In genomic region chr20:38343107-38343797, GRCh38 we compare ENCODE assay signal across 12 cellular contexts. TPM values are rescaled to one million over a fixed set of nuclear protein-coding genes. Genes with fewer than 3 reads are reported as not detected.
A peak's percentile ranks its signal among the peaks of the same experiment; 100 is the strongest.
DNase-seq lines count a peak whose midpoint lies in the region; ATAC-seq and TF ChIP-seq lines count a peak whose summit lies in the region.
"Had no signal": no experiment of that assay in that cellular context is flagged by ENCODE, and none has a peak within 500 bp of the region (broad histone marks: within the 10 kb centered on the region; RNA-seq: fewer than 3 reads in every experiment).

No MANE protein-coding gene starts in this region.

- H3K27ac ChIP-seq in HUES64 (ENCODE audit: low read depth, low read length) (peak overlapping the region; percentile 87; the same call in 1 of the 2 replicates), lung (ENCODE audit: low read depth in 1 of 2, low read length in 1 of 2) (peak overlapping the region in 1 of 2 donors; percentile 28), thyroid gland (no peak overlapping the region)

- WGBS in HUES64: 90% methylated on average over 19 of the region's 19 CpGs
- WGBS in lung, 2 donors: 60 to 69% methylated on average over 19 of the region's 19 CpGs
- 79 to 82% methylated on average over 19 of the region's 19 CpGs for WGBS in thyroid gland, 2 donors

- ATAC-seq in lung (ENCODE audit: insufficient read depth, low FRiP score) (no peak), HG03469 (IDR thresholded peaks at IDR 0.05; ENCODE audit: unreplicated experiment) (no peak)

- intact Hi-C loops in thyroid gland (cut with DNase I): no loop called here

- H3K9me3 ChIP-seq in HUES64 (ENCODE audit: insufficient read depth, low read depth, low read length) (no peaks in the 10 kb centered on the region; the same call in 1 of the 2 replicates), lung (ENCODE audit: control insufficient read depth in 2 of 2, insufficient read depth in 1 of 2, low read length in 1 of 2) (no peaks in the 10 kb centered on the region), thyroid gland (no peaks in the 10 kb centered on the region)

- H3K27me3 ChIP-seq in HUES64 (ENCODE audit: insufficient read depth, low read length) (no peaks in the 10 kb centered on the region), lung (ENCODE audit: control insufficient read depth, insufficient read depth) (no peaks in the 10 kb centered on the region), thyroid gland (no peaks in the 10 kb centered on the region)

- in situ Hi-C loops in G401 (cut with HindIII; ENCODE audit: low sequenced_read_pairs): no loop called here

- peak; percentile 61 to 74 for DNase-seq in cardiac fibroblast (ENCODE audit: low read depth in 2 of 2)
- peak; percentile 43 for DNase-seq in lung (ENCODE audit: low spot score)
- peak; percentile 8 to 21 for DNase-seq in thyroid gland
- DNase-seq in GM19240 (ENCODE audit: insufficient read length, low spot score): no peak
- no peak for DNase-seq in G401 (ENCODE audit: low spot score)
- DNase-seq: DMS79; NK-92 treated with Interleukin-12 subunit alpha and Interleukin-12 subunit beta, amount 100 ng/mL, for 24 hours had no signal

- TF ChIP-seq POLR2A in thyroid gland (IDR thresholded peaks at IDR 0.05): no peak

- H3K4me1 ChIP-seq in HUES64 (ENCODE audit: insufficient read depth, low read length): peaks cover 29% of the 10 kb centered on the region
- no peaks in the 10 kb centered on the region for H3K4me1 ChIP-seq in lung (ENCODE audit: control insufficient read depth in 2 of 2, insufficient read depth in 2 of 2, low read length in 2 of 2)
- no peaks in the 10 kb centered on the region for H3K4me1 ChIP-seq in thyroid gland

- no peak overlapping the region for H3K9ac ChIP-seq in HUES64 (ENCODE audit: low read depth, low read length)

- H3K36me3 ChIP-seq in HUES64 (ENCODE audit: insufficient read depth, low read length) (no peaks in the 10 kb centered on the region), lung (ENCODE audit: control insufficient read depth in 2 of 2, insufficient read depth in 2 of 2, low read length in 2 of 2) (no peaks in the 10 kb centered on the region), thyroid gland (no peaks in the 10 kb centered on the region)

- H3K4me3 ChIP-seq in HUES64 (ENCODE audit: low read length): no peak overlapping the region
- H3K4me3 ChIP-seq in cardiac fibroblast (replicated peaks in 1 of 2; ENCODE audit: low read depth in 2 of 2, low read length in 2 of 2): no peak overlapping the region
- H3K4me3 ChIP-seq in lung: no peak overlapping the region
- no peak overlapping the region for H3K4me3 ChIP-seq in thyroid gland (replicated peaks in 1 of 3)

- TF ChIP-seq CTCF in cardiac fibroblast (IDR thresholded peaks at IDR 0.05; ENCODE audit: low read depth, low read length) (no peak), lung (IDR thresholded peaks at IDR 0.05; ENCODE audit: control extremely low read depth, extremely low read depth) (no peak), thyroid gland (IDR thresholded peaks at IDR 0.05) (no peak)

RNA-seq across cellular contexts. Expression of gene LBP, which starts 3.0 kb away (rescaled TPM):
- polyA plus RNA-seq in HUES64 (2013, experiment 1 of 2): 0.15 TPM
- polyA plus RNA-seq in HUES64 (2013, experiment 2 of 2): not detected
- total RNA-seq in lung: under 1 TPM in 1 of 2 donors, not detected in 1; 0.98 TPM
- 1 to 10 TPM in 1 of 2 donors, under 1 TPM in 1; 0.30 to 4.8 TPM for polyA plus RNA-seq in lung
- 1 to 10 TPM in 3 of 4 donors, under 1 TPM in 1; 0.45 to 3.4 (median 2.3) TPM for total RNA-seq in thyroid gland
- not detected in 2 replicates for total RNA-seq in G401 (2014; rRNA removed; shearing (Covaris generic))
- total RNA-seq: T-helper 2 cell treated with Interferon-gamma antibody and Interleukin-4, amounts not matched to agents 100 ng/mL and 5 ng/mL, for 36 hours had no signal
- polyA plus RNA-seq: esophagus had no signal

RNA-seq across cellular contexts. Expression of gene BPI, which starts 39.3 kb away (rescaled TPM):
- polyA plus RNA-seq in HUES64 (2013, experiment 1 of 2): not detected
- polyA plus RNA-seq in HUES64 (2013, experiment 2 of 2): not detected
- total RNA-seq in lung: 1 to 10 TPM in 1 of 2 donors, under 1 TPM in 1; 0.49 to 1.8 TPM
- polyA plus RNA-seq in lung: 1 to 10 TPM in 1 of 2 donors, under 1 TPM in 1; 0.31 to 5.6 TPM
- under 1 TPM in 2 of 4 donors, not detected in 2; 0.22 to 0.40 TPM for total RNA-seq in thyroid gland
- not detected in 2 replicates for total RNA-seq in G401 (2014; rRNA removed; shearing (Covaris generic))
- total RNA-seq: lower leg skin; T-helper 2 cell treated with Interferon-gamma antibody and Interleukin-4, amounts not matched to agents 100 ng/mL and 5 ng/mL, for 36 hours had no signal

Comparison
In these comparisons a context has a peak if more than half of its experiments do, and no peak if none do; other contexts are left out.
1. DNase-seq: peak in cardiac fibroblast (2 of 2), lung (single experiment) and thyroid gland (2 of 2); none in GM19240 (single experiment) and G401 (single experiment).